ENCODE assay signal across 11 cellular contexts in genomic region chr1:9659328-9659727, GRCh38. TPM values are rescaled to one million over a fixed set of nuclear protein-coding genes. Genes with fewer than 3 reads are reported as not detected.
DNase-seq lines count a peak whose midpoint lies in the region; ATAC-seq, FAIRE-seq and TF ChIP-seq lines count a peak whose summit lies in the region.
"Had no signal": no experiment of that assay in that cellular context is flagged by ENCODE, and none has a peak within 500 bp of the region (broad histone marks: within the 10 kb centered on the region; RNA-seq: fewer than 3 reads in every experiment).

No MANE protein-coding gene starts in this region.

- TF ChIP-seq CTCF in smooth muscle cell (IDR thresholded peaks at IDR 0.05; ENCODE audit: borderline replicate concordance, insufficient read depth, poor library complexity, severe bottlenecking), result no peak

- peaks cover 62% of the 10 kb centered on the region for H3K4me1 Mint-ChIP-seq in activated CD4-positive, alpha-beta T cell treated with anti-CD3 and anti-CD28 coated beads, Interleukin-2, amount 10 ng/mL, durations not matched to agents 24 days and 14 days
- H3K4me1 Mint-ChIP-seq in activated CD4-positive, alpha-beta T cell treated with anti-CD3 and anti-CD28 coated beads, Interleukin-2, amount 10 ng/mL, durations not matched to agents 7 days and 5 days, result peaks cover 73% of the 10 kb centered on the region
- peaks cover 46% of the 10 kb centered on the region for H3K4me1 Mint-ChIP-seq in T-helper 17 cell

- WGBS in smooth muscle cell (ENCODE audit: low lambda C conversion rate), result 48% methylated on average over 5 of the region's 5 CpGs

- ATAC-seq in T-helper 17 cell (no peak), GM18517 (IDR thresholded peaks at IDR 0.05; ENCODE audit: unreplicated experiment) (no peak)

- intact Hi-C loops in activated CD4-positive, alpha-beta T cell treated with anti-CD3 and anti-CD28 coated beads, Interleukin-2, amount 10 ng/mL, durations not matched to agents 24 days and 14 days (cut with micrococcal nuclease), result loop anchor here (2.0 kb wide), 1 partner anchor 15 kb away; no protein-coding TSS in a partner anchor

- H3K4me1 ChIP-seq in smooth muscle cell (ENCODE audit: low read depth), result no peaks in the 10 kb centered on the region

- H3K27me3 ChIP-seq in smooth muscle cell (ENCODE audit: low read depth), result peaks cover under 1% of the 10 kb centered on the region

- H3K4me3 Mint-ChIP-seq in activated CD4-positive, alpha-beta T cell treated with anti-CD3 and anti-CD28 coated beads, Interleukin-2, amount 10 ng/mL, durations not matched to agents 24 days and 14 days, result peak overlapping the region; percentile 53
- no peak overlapping the region for H3K4me3 Mint-ChIP-seq in activated CD4-positive, alpha-beta T cell treated with anti-CD3 and anti-CD28 coated beads, Interleukin-2, amount 10 ng/mL, durations not matched to agents 7 days and 5 days
- no peak overlapping the region for H3K4me3 Mint-ChIP-seq in T-helper 17 cell

- H3K27ac ChIP-seq in smooth muscle cell (ENCODE audit: low read depth), result peak overlapping the region; percentile 42

- TF ChIP-seq POLR2A in GM12891 (IDR thresholded peaks at IDR 0.05; ENCODE audit: low read depth, low read length), result no peak

- H3K9me3 Mint-ChIP-seq in activated CD4-positive, alpha-beta T cell treated with anti-CD3 and anti-CD28 coated beads, Interleukin-2, amount 10 ng/mL, durations not matched to agents 24 days and 14 days, result no peaks in the 10 kb centered on the region
- no peaks in the 10 kb centered on the region for H3K9me3 Mint-ChIP-seq in activated CD4-positive, alpha-beta T cell treated with anti-CD3 and anti-CD28 coated beads, Interleukin-2, amount 10 ng/mL, durations not matched to agents 7 days and 5 days

- H4K20me1 ChIP-seq in smooth muscle cell (ENCODE audit: low read depth), result no peaks in the 10 kb centered on the region

- no peaks in the 10 kb centered on the region for H3K27me3 Mint-ChIP-seq in activated CD4-positive, alpha-beta T cell treated with anti-CD3 and anti-CD28 coated beads, Interleukin-2, amount 10 ng/mL, durations not matched to agents 24 days and 14 days
- H3K27me3 Mint-ChIP-seq in activated CD4-positive, alpha-beta T cell treated with anti-CD3 and anti-CD28 coated beads, Interleukin-2, amount 10 ng/mL, durations not matched to agents 7 days and 5 days, result no peaks in the 10 kb centered on the region
- no peaks in the 10 kb centered on the region for H3K27me3 Mint-ChIP-seq in T-helper 17 cell

- H3K9ac ChIP-seq in smooth muscle cell (ENCODE audit: low read depth), result no peak overlapping the region

- no peak overlapping the region for H2AFZ ChIP-seq in smooth muscle cell (ENCODE audit: low read depth)

- no peaks in the 10 kb centered on the region for H3K79me2 ChIP-seq in smooth muscle cell (ENCODE audit: low read depth)

- no peaks in the 10 kb centered on the region for H3K36me3 ChIP-seq in smooth muscle cell (ENCODE audit: low read depth)

- no peak for DNase-seq in activated CD4-positive, alpha-beta T cell treated with anti-CD3 and anti-CD28 coated beads, Interleukin-2, amount 10 ng/mL, durations not matched to agents 24 days and 14 days
- no peak for DNase-seq in activated CD4-positive, alpha-beta T cell treated with anti-CD3 and anti-CD28 coated beads, Interleukin-2, amount 10 ng/mL, durations not matched to agents 7 days and 5 days
- DNase-seq in T-helper 17 cell (no peak), fibroblast of gingiva (ENCODE audit: low read depth) (peak; percentile 54), smooth muscle cell (lab: John Stamatoyannopoulos, UW; ENCODE audit: unreplicated experiment) (no peak), GM12891 (ENCODE audit: insufficient read length, low spot score) (no peak), NCI-H1092 (lab: John Stamatoyannopoulos, UW) (no peak)
- DNase-seq: activated naive CD4-positive, alpha-beta T cell; AML-193; NCI-H69 had no signal

- POLR2A ChIA-PET in activated CD4-positive, alpha-beta T cell treated with anti-CD3 and anti-CD28 coated beads, Interleukin-2, amount 10 ng/mL, durations not matched to agents 7 days and 5 days (lab: Charles Lee), result no interaction called here

- H3K4me3 ChIP-seq in smooth muscle cell, result no peak overlapping the region

- H3F3A ChIP-seq in smooth muscle cell (ENCODE audit: low read depth), result no peaks in the 10 kb centered on the region

- H3K27ac Mint-ChIP-seq in activated CD4-positive, alpha-beta T cell treated with anti-CD3 and anti-CD28 coated beads, Interleukin-2, amount 10 ng/mL, durations not matched to agents 24 days and 14 days, result peak overlapping the region; percentile 76
- H3K27ac Mint-ChIP-seq in activated CD4-positive, alpha-beta T cell treated with anti-CD3 and anti-CD28 coated beads, Interleukin-2, amount 10 ng/mL, durations not matched to agents 7 days and 5 days, result no peak overlapping the region
- peak overlapping the region; percentile 68 for H3K27ac Mint-ChIP-seq in T-helper 17 cell

- no peak for FAIRE-seq in GM12891 (lab: Jason Lieb, UNC)

- peak overlapping the region; percentile 54 for H3K4me2 ChIP-seq in smooth muscle cell

- no peaks in the 10 kb centered on the region for H3K9me3 ChIP-seq in T-helper 17 cell (ENCODE audit: control insufficient read depth, low read length, poor library complexity, severe bottlenecking)
- no peaks in the 10 kb centered on the region for H3K9me3 ChIP-seq in smooth muscle cell (replicated peaks; ENCODE audit: low read depth)

- CTCF ChIA-PET in activated CD4-positive, alpha-beta T cell treated with anti-CD3 and anti-CD28 coated beads, Interleukin-2, amount 10 ng/mL, durations not matched to agents 7 days and 5 days (lab: Charles Lee), result interaction anchor here (11.4 kb wide), 1 partner anchor 30 kb away, joined by 81 read pairs; no protein-coding TSS in a partner anchor

- H3K36me3 Mint-ChIP-seq in activated CD4-positive, alpha-beta T cell treated with anti-CD3 and anti-CD28 coated beads, Interleukin-2, amount 10 ng/mL, durations not matched to agents 24 days and 14 days (ENCODE audit: low read depth), result peaks cover 53% of the 10 kb centered on the region
- H3K36me3 Mint-ChIP-seq in activated CD4-positive, alpha-beta T cell treated with anti-CD3 and anti-CD28 coated beads, Interleukin-2, amount 10 ng/mL, durations not matched to agents 7 days and 5 days (ENCODE audit: low read depth), result peaks cover 67% of the 10 kb centered on the region
- no peaks in the 10 kb centered on the region for H3K36me3 Mint-ChIP-seq in T-helper 17 cell (ENCODE audit: low read depth)

TF ChIP-seq in GM12891, 5 proteins besides CTCF, POLR2A, EP300 and RAD21:
- TF ChIP-seq POU2F2 (IDR thresholded peaks at IDR 0.05; ENCODE audit: low read depth, low read length), result no peak
- no peak for TF ChIP-seq TAF1 (IDR thresholded peaks at IDR 0.05; ENCODE audit: low read depth, low read length)

RNA-seq across cellular contexts. Expression of gene PIK3CD, which starts 7.8 kb away (rescaled TPM):
- 233 TPM in 2 replicates for total RNA-seq in activated CD4-positive, alpha-beta T cell treated with anti-CD3 and anti-CD28 coated beads, Interleukin-2, amount 10 ng/mL, durations not matched to agents 24 days and 14 days
- 100 to 1,000 TPM; 222 to 242 TPM for total RNA-seq in activated CD4-positive, alpha-beta T cell treated with anti-CD3 and anti-CD28 coated beads, Interleukin-2, amount 10 ng/mL, durations not matched to agents 7 days and 5 days
- total RNA-seq in T-helper 17 cell, result 100 to 1,000 TPM; 177 to 204 TPM
- total RNA-seq in smooth muscle cell, result 4.1 and 4.9 TPM in 2 replicates
- 3.9 and 7.1 TPM in 2 replicates for polyA plus RNA-seq in smooth muscle cell
- polyA plus RNA-seq in GM12891 (2012; ENCODE audit: low read depth, missing spikeins), result 55.7 TPM

Comparison
In these comparisons a context has a peak if more than half of its experiments do, and no peak if none do; other contexts are left out.
1. RNA of gene PIK3CD, which starts 7.8 kb away (total RNA-seq): 222 to 242 TPM in activated CD4-positive, alpha-beta T cell treated with anti-CD3 and anti-CD28 coated beads, Interleukin-2, amount 10 ng/mL, durations not matched to agents 7 days and 5 days, 233 TPM in activated CD4-positive, alpha-beta T cell treated with anti-CD3 and anti-CD28 coated beads, Interleukin-2, amount 10 ng/mL, durations not matched to agents 24 days and 14 days and 177 to 204 TPM in T-helper 17 cell; 4.1 to 4.9 TPM in smooth muscle cell; every median in the first group is over 10 times any median in the second.